In the genomic region with DNA sequence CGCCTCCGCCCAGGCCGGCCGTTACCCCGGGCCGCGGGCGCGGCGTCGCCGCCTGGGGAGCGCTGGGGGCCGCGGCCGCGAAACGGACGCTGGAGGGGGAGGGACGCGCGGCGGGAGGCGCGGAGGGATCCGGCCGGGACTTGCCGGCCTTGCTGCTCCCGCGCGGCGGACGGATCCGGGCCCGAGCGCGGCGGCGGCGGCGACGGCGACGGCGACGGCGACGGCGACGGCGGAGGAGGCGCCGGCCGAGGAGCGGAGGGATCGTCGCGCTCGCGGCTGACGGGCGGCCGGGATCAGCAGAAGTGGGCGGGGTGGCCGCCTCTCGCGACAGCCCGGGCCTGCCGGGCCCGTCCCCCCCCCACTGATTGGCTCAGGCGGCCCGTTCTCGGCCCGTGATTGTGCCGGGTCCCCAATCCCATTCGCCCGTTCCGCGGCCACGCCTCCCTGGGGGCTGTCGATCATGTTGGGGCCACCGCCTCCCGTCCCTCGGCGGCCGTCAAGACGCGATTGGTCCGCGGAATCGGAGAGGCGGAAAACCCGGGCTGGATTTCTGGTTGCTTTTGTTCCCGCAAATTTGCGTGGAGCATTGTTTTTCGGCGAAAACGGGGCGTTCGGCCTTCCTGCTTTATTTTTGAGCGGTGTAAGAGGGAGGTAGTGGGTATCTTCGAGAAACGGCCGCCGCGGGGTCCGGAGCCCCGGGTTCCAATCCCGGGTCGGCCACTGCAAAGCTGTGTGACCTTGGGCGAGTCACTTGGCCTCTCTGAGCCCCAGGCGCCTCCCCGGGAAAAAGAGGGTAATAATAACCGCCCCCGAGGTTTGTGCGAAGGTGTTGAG, we compare ENCODE assay signal across 8 cellular contexts. TPM values are rescaled to one million over a fixed set of nuclear protein-coding genes. Genes with fewer than 3 reads are reported as not detected.
DNase-seq lines count a peak whose midpoint lies in the region; ATAC-seq, FAIRE-seq and TF ChIP-seq lines count a peak whose summit lies in the region.

TSS of gene ZCCHC14 (minus strand) at position 304 of the 834 bp plus-strand sequence. CDS start 786 bp downstream, outside the sequence.

- H3K27me3 ChIP-seq in BJ (ENCODE audit: control insufficient read depth, insufficient read depth, low read length), result no peaks in the 10 kb centered on the region
- no peaks in the 10 kb centered on the region for H3K27me3 ChIP-seq in liver (ENCODE audit: control insufficient read depth in 4 of 4, insufficient read depth in 4 of 4, low read length in 3 of 4)

- peak; percentile 6 to 36 for TF ChIP-seq RAD21 in liver (IDR thresholded peaks at IDR 0.05)

- H3K36me3 ChIP-seq in BJ (ENCODE audit: control insufficient read depth, insufficient read depth, low read length) (peaks cover 1% of the 10 kb centered on the region; the same call in 1 of the 2 replicates), liver (ENCODE audit: control insufficient read depth in 4 of 4, insufficient read depth in 3 of 4, low read depth in 1 of 4, low read length in 3 of 4) (peaks cover 0 to 3% (median 0%) of the 10 kb centered on the region in 4 donors)

- TF ChIP-seq CTCF in BJ (IDR thresholded peaks at IDR 0.05; ENCODE audit: insufficient read depth, low read depth, low read length) (no peak), liver (IDR thresholded peaks at IDR 0.05; ENCODE audit: low read depth, low read length, missing input control) (no peak)

- H3K4me3 ChIP-seq in BJ (ENCODE audit: low read depth, low read length), result peak within 1 kb of the TSS; percentile 45
- peak within 1 kb of the TSS in 2 of 3 donors; percentile 75 to 94 for H3K4me3 ChIP-seq in liver (ENCODE audit: low read depth in 1 of 3, low read length in 3 of 3)

- H3K9ac ChIP-seq in liver (ENCODE audit: low read depth in 1 of 2, low read length in 2 of 2), result peak within 1 kb of the TSS; percentile 37 to 77

- peak; percentile 82 for ATAC-seq in HG03442 (IDR thresholded peaks at IDR 0.05; ENCODE audit: unreplicated experiment)

- peak; percentile 66 for FAIRE-seq in GM19239 (lab: Jason Lieb, UNC)

- H3K9me3 ChIP-seq in liver (ENCODE audit: control insufficient read depth in 4 of 4, low read length in 3 of 4), result no peaks in the 10 kb centered on the region

- peaks cover 3 to 64% (median 39%) of the 10 kb centered on the region in 4 donors for H3K4me1 ChIP-seq in liver (ENCODE audit: control insufficient read depth in 4 of 4, insufficient read depth in 4 of 4, low read length in 3 of 4)

- CTCF ChIA-PET in BJ (lab: Yijun Ruan, JAX), result no interaction called here

- peak within 1 kb of the TSS; percentile 82 to 87 for H3K27ac ChIP-seq in liver (ENCODE audit: low read depth in 1 of 2, low read length in 2 of 2)

- DNase-seq in BJ (ENCODE audit: low read depth) (peak; percentile 77), GM19239 (ENCODE audit: insufficient read length, low spot score) (peak; percentile 100), NCI-H526 (lab: John Stamatoyannopoulos, UW) (peak; percentile 84 to 97), dermis microvascular lymphatic vessel endothelial cell (ENCODE audit: low read depth in 2 of 2) (peak; percentile 95 to 99)
- DNase-seq in activated CD4-positive, alpha-beta T cell treated with anti-CD3 and anti-CD28 coated beads, Interleukin-2, amount 50 U/mL, for 4 hours, result peak; percentile 99
- DNase-seq in stimulated activated CD4-positive, alpha-beta T cell treated with anti-CD3 and anti-CD28 coated beads, Interleukin-2, amount 100 ng/mL, for 48 hours, result peak; percentile 98 to 99

- POLR2A ChIA-PET in BJ (lab: Charles Lee), result no interaction called here

- WGBS in liver, result under 1% methylated on average over 116 of the region's 116 CpGs

TF ChIP-seq in liver, 16 proteins besides CTCF, POLR2A, EP300 and RAD21:
- TF ChIP-seq ZBTB33 (IDR thresholded peaks at IDR 0.05) (peak; percentile 98), JUND (IDR thresholded peaks at IDR 0.05) (no peak), ATF3 (IDR thresholded peaks at IDR 0.05) (no peak), GABPA (IDR thresholded peaks at IDR 0.05 in 1 of 2, conservative IDR thresholded peaks at IDR 0.05 in 1 of 2) (no peak), SP1 (IDR thresholded peaks at IDR 0.05) (peak; percentile 85), TAF1 (conservative IDR thresholded peaks at IDR 0.05) (no peak)
- TF ChIP-seq, protein P1, sequence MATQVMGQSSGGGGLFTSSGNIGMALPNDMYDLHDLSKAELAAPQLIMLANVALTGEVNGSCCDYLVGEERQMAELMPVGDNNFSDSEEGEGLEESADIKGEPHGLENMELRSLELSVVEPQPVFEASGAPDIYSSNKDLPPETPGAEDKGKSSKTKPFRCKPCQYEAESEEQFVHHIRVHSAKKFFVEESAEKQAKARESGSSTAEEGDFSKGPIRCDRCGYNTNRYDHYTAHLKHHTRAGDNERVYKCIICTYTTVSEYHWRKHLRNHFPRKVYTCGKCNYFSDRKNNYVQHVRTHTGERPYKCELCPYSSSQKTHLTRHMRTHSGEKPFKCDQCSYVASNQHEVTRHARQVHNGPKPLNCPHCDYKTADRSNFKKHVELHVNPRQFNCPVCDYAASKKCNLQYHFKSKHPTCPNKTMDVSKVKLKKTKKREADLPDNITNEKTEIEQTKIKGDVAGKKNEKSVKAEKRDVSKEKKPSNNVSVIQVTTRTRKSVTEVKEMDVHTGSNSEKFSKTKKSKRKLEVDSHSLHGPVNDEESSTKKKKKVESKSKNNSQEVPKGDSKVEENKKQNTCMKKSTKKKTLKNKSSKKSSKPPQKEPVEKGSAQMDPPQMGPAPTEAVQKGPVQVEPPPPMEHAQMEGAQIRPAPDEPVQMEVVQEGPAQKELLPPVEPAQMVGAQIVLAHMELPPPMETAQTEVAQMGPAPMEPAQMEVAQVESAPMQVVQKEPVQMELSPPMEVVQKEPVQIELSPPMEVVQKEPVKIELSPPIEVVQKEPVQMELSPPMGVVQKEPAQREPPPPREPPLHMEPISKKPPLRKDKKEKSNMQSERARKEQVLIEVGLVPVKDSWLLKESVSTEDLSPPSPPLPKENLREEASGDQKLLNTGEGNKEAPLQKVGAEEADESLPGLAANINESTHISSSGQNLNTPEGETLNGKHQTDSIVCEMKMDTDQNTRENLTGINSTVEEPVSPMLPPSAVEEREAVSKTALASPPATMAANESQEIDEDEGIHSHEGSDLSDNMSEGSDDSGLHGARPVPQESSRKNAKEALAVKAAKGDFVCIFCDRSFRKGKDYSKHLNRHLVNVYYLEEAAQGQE (IDR thresholded peaks at IDR 0.05), result peak; percentile 56
- TF ChIP-seq, protein P2, sequence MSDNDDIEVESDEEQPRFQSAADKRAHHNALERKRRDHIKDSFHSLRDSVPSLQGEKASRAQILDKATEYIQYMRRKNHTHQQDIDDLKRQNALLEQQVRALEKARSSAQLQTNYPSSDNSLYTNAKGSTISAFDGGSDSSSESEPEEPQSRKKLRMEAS (IDR thresholded peaks at IDR 0.05), result no peak

RNA-seq across cellular contexts. Expression of gene ZCCHC14, which starts in this region (rescaled TPM):
- 2.4 and 2.7 TPM in 2 replicates for polyA plus RNA-seq in BJ (2011; rRNA removed)
- polyA minus RNA-seq in BJ (2011; rRNA and poly(A)+ RNA removed), result 5.4 and 6.6 TPM in 2 replicates
- 5.8 and 9.1 TPM in 2 replicates for total RNA-seq in dermis microvascular lymphatic vessel endothelial cell
- 10 to 100 TPM in 1 of 2 donors, 1 to 10 TPM in 1; 7.1 to 21.7 TPM for total RNA-seq in liver
- 1 to 10 TPM; 6.3 to 8.9 TPM for polyA plus RNA-seq in liver

Comparison
In these comparisons a context has a peak if more than half of its experiments do, and no peak if none do; other contexts are left out.
1. Peak in every context shown above with its lines: DNase-seq, ATAC-seq, H3K4me3 ChIP-seq and H3K27ac ChIP-seq.